ENCODE assay signal across 8 cellular contexts in genomic region chr4:56908206-56909082, GRCh38. TPM values are rescaled to one million over a fixed set of nuclear protein-coding genes. Genes with fewer than 3 reads are reported as not detected.
A peak's percentile ranks its signal among the peaks of the same experiment; 100 is the strongest.
DNase-seq lines count a peak whose midpoint lies in the region; ATAC-seq, FAIRE-seq and TF ChIP-seq lines count a peak whose summit lies in the region.

No MANE protein-coding gene starts in this region.

- H3K9me3 ChIP-seq in adipocyte (ENCODE audit: control insufficient read depth, low read length) (no peaks in the 10 kb centered on the region), heart right ventricle (no peaks in the 10 kb centered on the region), psoas muscle (no peaks in the 10 kb centered on the region)

- peak; percentile 51 for ATAC-seq in GM19328 (IDR thresholded peaks at IDR 0.05; ENCODE audit: unreplicated experiment)
- peak; percentile 49 for ATAC-seq in HG03457 (IDR thresholded peaks at IDR 0.05; ENCODE audit: unreplicated experiment)
- peak; percentile 68 to 88 (median 74) for ATAC-seq in heart right ventricle
- peak; percentile 73 to 80 (median 78) for ATAC-seq in psoas muscle

- H3K27ac ChIP-seq in heart right ventricle (peak overlapping the region; percentile 53 to 96 (median 92)), psoas muscle (peak overlapping the region; percentile 91)

- peak in 2 of 9 donors; percentile 8 to 40 for TF ChIP-seq CTCF in heart right ventricle (IDR thresholded peaks at IDR 0.05)
- no peak for TF ChIP-seq CTCF in psoas muscle (IDR thresholded peaks at IDR 0.05)

- 1% methylated on average over 62 to 110 of the region's 110 CpGs for WGBS in heart right ventricle, 2 donors
- WGBS in psoas muscle, 3 donors: 0 to 1% (median 1%) methylated on average over 54 to 110 of the region's 110 CpGs

- no peaks in the 10 kb centered on the region for H3K27me3 ChIP-seq in adipocyte (replicated peaks; ENCODE audit: control insufficient read depth, insufficient read depth, low read length)
- no peaks in the 10 kb centered on the region for H3K27me3 ChIP-seq in heart right ventricle
- H3K27me3 ChIP-seq in psoas muscle (ENCODE audit: insufficient read depth in 3 of 3, low read length in 2 of 3): no peaks in the 10 kb centered on the region

- DNase-seq in Ammon's horn (ENCODE audit: low spot score) (peak; percentile 13), SKM-1 (lab: John Stamatoyannopoulos, UW; ENCODE audit: unreplicated experiment) (peak; percentile 48), adipocyte (ENCODE audit: low read depth) (peak; percentile 87), heart right ventricle (peak; percentile 56 to 69), psoas muscle (peak; percentile 70 to 77), urothelium cell line (ENCODE audit: low spot score) (peak; percentile 85)

- H3K4me3 ChIP-seq in adipocyte (ENCODE audit: low read length) (peak overlapping the region; percentile 96), heart right ventricle (peak overlapping the region; percentile 63 to 99 (median 94)), psoas muscle (peak overlapping the region; percentile 96)

- H3K36me3 ChIP-seq in adipocyte (ENCODE audit: control insufficient read depth, insufficient read depth, low read length, severe bottlenecking) (peaks cover 10% of the 10 kb centered on the region), heart right ventricle (peaks cover 0 to 24% (median 0%) of the 10 kb centered on the region in 9 donors), psoas muscle (ENCODE audit: insufficient read depth in 1 of 2, low read depth in 1 of 2) (peaks cover 0 to 7% of the 10 kb centered on the region in 2 donors)

- FAIRE-seq in urothelium cell line (lab: Jason Lieb, UNC): no peak

- intact Hi-C loops in heart right ventricle (cut with DNase I) (loop anchor here in 4 of 10 donors (5.0 kb wide), 1 partner anchor 69 kb away; the partner anchor contains the start of genes NOA1 (in 4 of the 4) and POLR2B (in 4 of the 4)), psoas muscle (cut with DNase I) (loop anchor here in 1 of 2 donors (5.0 kb wide), 3 partner anchors 49 to 471 kb away; partner anchors contain the start of genes NOA1, PAICS, POLR2B and PPAT)

- peak overlapping the region; percentile 96 for H3K9ac ChIP-seq in adipocyte (ENCODE audit: low read length)

- H3K4me1 ChIP-seq in adipocyte (ENCODE audit: control insufficient read depth, insufficient read depth, low read length) (peaks cover 36% of the 10 kb centered on the region), heart right ventricle (peaks cover 3 to 50% (median 47%) of the 10 kb centered on the region in 9 donors), psoas muscle (peaks cover 26% of the 10 kb centered on the region)

RNA-seq across cellular contexts. Expression of gene REST, which starts 0.7 kb away (rescaled TPM):
- total RNA-seq in heart right ventricle (10 to 100 TPM; 22.4 to 36.8 (median 28.6) TPM), psoas muscle (10 to 100 TPM; 13.5 to 21.4 (median 20.0) TPM)
- polyA plus RNA-seq in heart right ventricle (1 to 10 TPM; 3.3 to 4.8 TPM), psoas muscle (1 to 10 TPM; 2.5 to 8.9 (median 5.9) TPM)

Comparison
In these comparisons a context has a peak if more than half of its experiments do, and no peak if none do; other contexts are left out.
1. Peak in every context shown above with its lines: DNase-seq, ATAC-seq, H3K4me3 ChIP-seq and H3K27ac ChIP-seq.
2. DNase-seq: peak in every context shown above with its lines; median percentile 87 in adipocyte; 85 in urothelium cell line; 74 in psoas muscle; 62 in heart right ventricle; 48 in SKM-1; 13 in Ammon's horn.